9 cellular contexts compared by ENCODE assay signal in the genomic region with DNA sequence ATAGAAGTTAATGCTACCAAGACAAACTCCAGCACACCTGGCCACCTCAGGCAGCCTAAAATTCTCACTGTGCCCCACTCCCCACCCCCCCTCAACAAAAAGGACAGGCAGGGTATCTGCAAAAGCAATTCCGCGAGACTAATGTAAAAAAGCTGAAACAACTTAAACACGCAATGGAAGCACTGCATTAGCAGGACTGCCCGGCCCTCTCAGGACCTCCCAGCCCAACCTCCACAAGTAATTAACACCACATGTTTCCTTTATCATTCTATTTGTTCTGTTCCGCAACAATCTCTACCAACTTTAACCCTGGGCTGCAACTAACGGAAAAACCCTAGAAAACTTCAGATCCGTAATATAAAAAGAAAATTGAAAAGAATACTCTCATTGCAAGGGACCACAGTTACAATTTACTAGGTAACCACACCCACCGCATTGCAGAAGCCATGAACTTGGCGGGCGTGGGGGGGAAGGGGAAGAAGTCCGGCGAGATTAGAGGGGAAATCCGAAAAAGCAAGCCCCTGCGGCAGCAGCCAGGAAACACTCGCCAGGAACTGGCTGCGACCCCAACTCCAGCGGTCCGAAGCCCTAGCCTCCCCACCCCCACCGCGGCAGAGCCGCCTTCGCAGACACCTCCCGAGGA. TPM values are rescaled to one million over a fixed set of nuclear protein-coding genes. Genes with fewer than 3 reads are reported as not detected.
DNase-seq lines count a peak whose midpoint lies in the region; ATAC-seq, FAIRE-seq and TF ChIP-seq lines count a peak whose summit lies in the region.
"Had no signal": no experiment of that assay in that cellular context is flagged by ENCODE, and none has a peak within 500 bp of the region (broad histone marks: within the 10 kb centered on the region; RNA-seq: fewer than 3 reads in every experiment).

No MANE protein-coding gene starts in this region.

- H3K79me2 ChIP-seq in PC-3 (ENCODE audit: low read length) (peaks cover 30% of the 10 kb centered on the region), parathyroid adenoma (peaks cover 19% of the 10 kb centered on the region), Karpas-422 (ENCODE audit: low read length) (no peaks in the 10 kb centered on the region)

- peak overlapping the region; percentile 54 for H3K4me3 ChIP-seq in PC-3 (ENCODE audit: low read length)
- peak overlapping the region; percentile 53 for H3K4me3 ChIP-seq in fibroblast of pulmonary artery (replicated peaks; ENCODE audit: low read depth, low read length)
- H3K4me3 ChIP-seq in parathyroid adenoma (ENCODE audit: low read depth, low read length) = peak overlapping the region; percentile 53
- H3K4me3 ChIP-seq in Karpas-422 (ENCODE audit: low read length) = no peak overlapping the region

- ATAC-seq in PC-3 (peak; percentile 16; the same call in 1 of the 2 replicates), HG02884 (IDR thresholded peaks at IDR 0.05; ENCODE audit: unreplicated experiment) (no peak)
- ATAC-seq: HCT116 had no signal

- H3K9me3 ChIP-seq in PC-3 (ENCODE audit: low read length) (no peaks in the 10 kb centered on the region), parathyroid adenoma (ENCODE audit: control insufficient read depth, low read length) (no peaks in the 10 kb centered on the region), Karpas-422 (ENCODE audit: low read length) (no peaks in the 10 kb centered on the region)

- H3K9ac ChIP-seq in PC-3 (ENCODE audit: low read length) (peak overlapping the region; percentile 67), parathyroid adenoma (no peak overlapping the region), Karpas-422 (ENCODE audit: low read length) (no peak overlapping the region)

- 0 out of 2 replicates have a peak overlapping the region, but pooled peaks have one; percentile 0 for H3K4me2 ChIP-seq in PC-3 (ENCODE audit: low read length)
- peak overlapping the region; percentile 74 for H3K4me2 ChIP-seq in parathyroid adenoma (ENCODE audit: low read length)
- no peak overlapping the region for H3K4me2 ChIP-seq in Karpas-422 (ENCODE audit: low read depth, low read length, poor library complexity, severe bottlenecking)

- H3K36me3 ChIP-seq in PC-3 (ENCODE audit: low read depth, low read length) (no peaks in the 10 kb centered on the region), parathyroid adenoma (ENCODE audit: control insufficient read depth, insufficient read depth, low read length) (no peaks in the 10 kb centered on the region), Karpas-422 (ENCODE audit: insufficient read depth, low read length) (no peaks in the 10 kb centered on the region)

- H3K27me3 ChIP-seq in PC-3 (ENCODE audit: low read length) (peaks cover 21% of the 10 kb centered on the region), parathyroid adenoma (ENCODE audit: control insufficient read depth, insufficient read depth, low read length) (no peaks in the 10 kb centered on the region), Karpas-422 (ENCODE audit: low read length) (no peaks in the 10 kb centered on the region)

- no peaks in the 10 kb centered on the region; the same call in 1 of the 2 replicates for H4K20me1 ChIP-seq in PC-3 (ENCODE audit: low read length)
- H4K20me1 ChIP-seq in Karpas-422 (ENCODE audit: insufficient read depth, low read depth, low read length) = no peaks in the 10 kb centered on the region

- POLR2A ChIA-PET in PC-3 (lab: Charles Lee; ENCODE audit: unreplicated experiment) = no interaction called here

- peak overlapping the region; percentile 41 for H3K27ac ChIP-seq in PC-3 (ENCODE audit: low read length)
- peak overlapping the region; percentile 56 for H3K27ac ChIP-seq in parathyroid adenoma
- no peak overlapping the region for H3K27ac ChIP-seq in Karpas-422 (ENCODE audit: low read length)

- CTCF ChIA-PET in PC-3 (lab: Charles Lee) = no interaction called here

- intact Hi-C loops in PC-3 (cut with micrococcal nuclease) = loop anchor here (5.0 to 10.0 kb wide), 3 partner anchors 245 to 438 kb away; a partner anchor contains a TSS

- no peaks in the 10 kb centered on the region for H3F3A ChIP-seq in PC-3 (ENCODE audit: low read length, unreplicated experiment)

- no peak overlapping the region for H2AFZ ChIP-seq in PC-3 (ENCODE audit: low read length)
- H2AFZ ChIP-seq in parathyroid adenoma = peak overlapping the region; percentile 57
- no peak overlapping the region for H2AFZ ChIP-seq in Karpas-422 (ENCODE audit: low read length)

- TF ChIP-seq CTCF in PC-3 (conservative IDR thresholded peaks at IDR 0.05; ENCODE audit: low read depth, low read length) = no peak
- TF ChIP-seq CTCF in fibroblast of pulmonary artery (IDR thresholded peaks at IDR 0.05; ENCODE audit: low read length, missing control alignments) = no peak
- no peak for TF ChIP-seq CTCF in parathyroid adenoma (IDR thresholded peaks at IDR 0.05)

- DNase-seq in DMS79 treated with DMSO at 0.1 percent for 48 hours (lab: John Stamatoyannopoulos, UW) (peak; percentile 47), PC-3 (no peak), fibroblast of pulmonary artery (ENCODE audit: low read depth) (no peak), DMS153 treated with DMSO at 0.1 percent for 48 hours (lab: John Stamatoyannopoulos, UW; ENCODE audit: unreplicated experiment) (no peak), H54 (ENCODE audit: insufficient read length, low spot score) (no peak), Karpas-422 (no peak)

- no peak for FAIRE-seq in H54 (lab: Jason Lieb, UNC)

- BruUV-seq in PC-3 (replicated peaks; lab: Mats Ljungman, UMichigan) = no TSS peak

- H3K9me2 ChIP-seq in PC-3 (replicated peaks; ENCODE audit: low read length) = no peaks in the 10 kb centered on the region
- H3K9me2 ChIP-seq in Karpas-422 (replicated peaks; ENCODE audit: insufficient read depth, low read length) = no peaks in the 10 kb centered on the region

- no peak for TF ChIP-seq POLR2A in H54 (IDR thresholded peaks at IDR 0.05; ENCODE audit: low read depth, low read length)

- no peaks in the 10 kb centered on the region for H3K4me1 ChIP-seq in PC-3 (ENCODE audit: insufficient read depth, low read length)
- H3K4me1 ChIP-seq in parathyroid adenoma = peaks cover 12% of the 10 kb centered on the region
- H3K4me1 ChIP-seq in Karpas-422 (ENCODE audit: low read length) = no peaks in the 10 kb centered on the region

RNA-seq across cellular contexts. Expression of a gene that starts 1.3 kb away (rescaled TPM):
- total RNA-seq in PC-3 (2014; rRNA removed) = 39.5 TPM in 2 replicates
- not detected in 2 replicates for total RNA-seq in Karpas-422 (2014; rRNA removed; shearing (Covaris generic); ENCODE audit: low replicate concordance)

Comparison
In these comparisons a context has a peak if more than half of its experiments do, and no peak if none do; other contexts are left out.
1. RNA of a gene that starts 1.3 kb away (total RNA-seq): 39.5 TPM in PC-3; not detected in Karpas-422; every median in the first group is over 10 times any median in the second.